Comparison of ENCODE assay signal across 8 cellular contexts in genomic region chr14:90903101-90903500, GRCh38.
DNase-seq lines count a peak whose midpoint lies in the region; ATAC-seq, FAIRE-seq and TF ChIP-seq lines count a peak whose summit lies in the region.

No MANE protein-coding gene starts in this region.

- TF ChIP-seq CTCF in astrocyte of the cerebellum (IDR thresholded peaks at IDR 0.05; ENCODE audit: low read depth, low read length, missing control alignments) = peak; percentile 75

- DNase-seq in AG08395 (ENCODE audit: low spot score) = peak; percentile 77
- peak; percentile 36 for DNase-seq in NCI-H1092 (lab: John Stamatoyannopoulos, UW)
- peak in 4 of 5 donors; percentile 39 to 63 (median 50) for DNase-seq in T-helper 1 cell
- DNase-seq in astrocyte of the cerebellum (ENCODE audit: low read depth) = peak; percentile 36
- DNase-seq in hepatic stellate cell (ENCODE audit: low spot score) = peak; percentile 33
- DNase-seq in small intestine = peak; percentile 73

- peak; percentile 43 for ATAC-seq in GM18511 (IDR thresholded peaks at IDR 0.05; ENCODE audit: unreplicated experiment)
- ATAC-seq in HG02763 (IDR thresholded peaks at IDR 0.05; ENCODE audit: unreplicated experiment) = no peak

- H3K27ac ChIP-seq in small intestine (ENCODE audit: low read depth in 1 of 2, low read length in 1 of 2) = no peak overlapping the region

- H3K4me1 ChIP-seq in small intestine (ENCODE audit: control insufficient read depth in 2 of 2, insufficient read depth in 1 of 2, low read depth in 1 of 2, low read length in 1 of 2) = no peaks in the 10 kb centered on the region

- in situ Hi-C loops in astrocyte of the cerebellum (cut with HindIII; ENCODE audit: low sequenced_read_pairs) = no loop called here

- H3K27me3 ChIP-seq in small intestine (ENCODE audit: control insufficient read depth in 2 of 2, insufficient read depth in 2 of 2, low read length in 2 of 2) = no peaks in the 10 kb centered on the region

- H3K4me3 ChIP-seq in astrocyte of the cerebellum (ENCODE audit: low read depth, low read length) (no peak overlapping the region), small intestine (ENCODE audit: low read depth in 1 of 2, low read length in 2 of 2) (no peak overlapping the region)

- 0 to 6% (median 4%) methylated on average over 1 of the region's 1 CpG for WGBS in small intestine, 3 donors

- FAIRE-seq in small intestine (lab: Jason Lieb, UNC) = peak; percentile 96

- H3K36me3 ChIP-seq in small intestine (ENCODE audit: control insufficient read depth in 2 of 2, insufficient read depth in 2 of 2, low read length in 2 of 2) = peaks cover 0 to 7% of the 10 kb centered on the region in 2 donors

- H3K9me3 ChIP-seq in small intestine (ENCODE audit: control insufficient read depth, low read depth) = no peaks in the 10 kb centered on the region
